Comparison of ENCODE assay signal across 13 cellular contexts in genomic region chr3:60759439-60759838, GRCh38.
"Had no signal": no experiment of that assay in that cellular context is flagged by ENCODE, and none has a peak within 500 bp of the region (broad histone marks: within the 10 kb centered on the region; RNA-seq: fewer than 3 reads in every experiment).

No MANE protein-coding gene starts in this region.

- H3K36me3 ChIP-seq: colonic mucosa, heart right ventricle, transverse colon, WERI-Rb-1 had no signal

- H3K4me3 Mint-ChIP-seq: activated CD4-positive, alpha-beta T cell treated with anti-CD3 and anti-CD28 coated beads for 36 hours; activated CD8-positive, alpha-beta T cell treated with anti-CD3 and anti-CD28 coated beads, Interleukin-2, amount 10 ng/mL, durations not matched to agents 7 days and 5 days; activated naive CD4-positive, alpha-beta T cell treated with anti-CD3 and anti-CD28 coated beads, Interleukin-2, amount 10 ng/mL, durations not matched to agents 7 days and 5 days; activated T-helper 17 cell treated with anti-CD3 and anti-CD28 coated beads, Interleukin-2, amount 50 U/mL, for 72 hours; naive thymus-derived CD8-positive, alpha-beta T cell had no signal

- H3K4me1 ChIP-seq: colonic mucosa, transverse colon had no signal

- H3K27me3 Mint-ChIP-seq: activated CD4-positive, alpha-beta T cell treated with anti-CD3 and anti-CD28 coated beads for 36 hours; activated naive CD4-positive, alpha-beta T cell treated with anti-CD3 and anti-CD28 coated beads, Interleukin-2, amount 10 ng/mL, durations not matched to agents 7 days and 5 days; activated T-helper 17 cell treated with anti-CD3 and anti-CD28 coated beads, Interleukin-2, amount 50 U/mL, for 72 hours; naive thymus-derived CD8-positive, alpha-beta T cell had no signal

- H3K27ac Mint-ChIP-seq: activated CD4-positive, alpha-beta T cell treated with anti-CD3 and anti-CD28 coated beads for 36 hours; activated CD8-positive, alpha-beta T cell treated with anti-CD3 and anti-CD28 coated beads, Interleukin-2, amount 10 ng/mL, durations not matched to agents 7 days and 5 days; activated naive CD4-positive, alpha-beta T cell treated with anti-CD3 and anti-CD28 coated beads, Interleukin-2, amount 10 ng/mL, durations not matched to agents 7 days and 5 days; activated T-helper 17 cell treated with anti-CD3 and anti-CD28 coated beads, Interleukin-2, amount 50 U/mL, for 72 hours had no signal

- ATAC-seq: activated CD4-positive, alpha-beta T cell treated with anti-CD3 and anti-CD28 coated beads for 36 hours; activated CD8-positive, alpha-beta T cell treated with anti-CD3 and anti-CD28 coated beads, Interleukin-2, amount 10 ng/mL, durations not matched to agents 7 days and 5 days; activated T-helper 17 cell treated with anti-CD3 and anti-CD28 coated beads, Interleukin-2, amount 50 U/mL, for 72 hours; heart right ventricle; naive thymus-derived CD8-positive, alpha-beta T cell had no signal

- H3K36me3 Mint-ChIP-seq: activated naive CD4-positive, alpha-beta T cell treated with anti-CD3 and anti-CD28 coated beads, Interleukin-2, amount 10 ng/mL, durations not matched to agents 7 days and 5 days had no signal

- H3K9me3 ChIP-seq: colonic mucosa, heart right ventricle, transverse colon had no signal

- DNase-seq: activated CD4-positive, alpha-beta T cell treated with anti-CD3 and anti-CD28 coated beads for 36 hours; activated CD8-positive, alpha-beta T cell treated with anti-CD3 and anti-CD28 coated beads, Interleukin-2, amount 10 ng/mL, durations not matched to agents 7 days and 5 days; activated naive CD4-positive, alpha-beta T cell treated with anti-CD3 and anti-CD28 coated beads, Interleukin-2, amount 10 ng/mL, durations not matched to agents 7 days and 5 days; caudate nucleus; colonic mucosa; effector CD4-positive, alpha-beta T cell; heart right ventricle; naive thymus-derived CD8-positive, alpha-beta T cell; posterior cingulate gyrus; small intestine; transverse colon; WERI-Rb-1 had no signal

- H3K4me3 ChIP-seq: colonic mucosa, heart right ventricle, transverse colon had no signal

- H3K27me3 ChIP-seq: colonic mucosa, heart right ventricle, transverse colon had no signal

- H3K27ac ChIP-seq: colonic mucosa, heart right ventricle, transverse colon, WERI-Rb-1 had no signal

- H3K4me1 Mint-ChIP-seq: activated CD4-positive, alpha-beta T cell treated with anti-CD3 and anti-CD28 coated beads for 36 hours; activated T-helper 17 cell treated with anti-CD3 and anti-CD28 coated beads, Interleukin-2, amount 50 U/mL, for 72 hours had no signal
